In the genomic region with DNA sequence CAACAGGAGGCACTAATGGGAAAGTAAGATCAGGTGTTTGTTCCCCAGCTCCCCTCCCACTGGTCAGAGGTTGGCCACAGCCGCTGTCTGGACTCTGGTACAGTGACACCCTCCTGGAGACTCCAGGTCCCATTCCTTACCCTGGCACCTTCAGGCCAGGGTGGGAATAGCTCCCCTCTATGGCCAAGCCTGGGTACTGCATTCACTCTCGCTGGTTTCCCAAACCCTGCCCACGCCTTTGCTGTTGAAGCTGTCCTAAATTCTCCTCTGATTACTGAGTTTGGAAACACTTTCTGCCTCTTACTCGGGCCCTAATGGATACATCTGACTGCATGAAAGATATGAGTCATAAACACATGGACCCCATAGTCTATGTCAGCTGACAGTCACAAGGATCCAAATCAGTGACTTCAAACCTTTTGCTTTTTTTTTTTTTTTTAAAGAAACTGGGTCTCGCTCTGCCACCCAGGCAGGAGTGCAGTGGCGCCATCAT, we compare ENCODE assay signal across 11 cellular contexts. TPM values are rescaled to one million over a fixed set of nuclear protein-coding genes. Genes with fewer than 3 reads are reported as not detected.
DNase-seq lines count a peak whose midpoint lies in the region; ATAC-seq and TF ChIP-seq lines count a peak whose summit lies in the region.
"Had no signal": no experiment of that assay in that cellular context is flagged by ENCODE, and none has a peak within 500 bp of the region (broad histone marks: within the 10 kb centered on the region; RNA-seq: fewer than 3 reads in every experiment).

No MANE protein-coding gene starts in this region.

- peak overlapping the region in 2 of 3 donors; percentile 1 to 96 for H3K27ac Mint-ChIP-seq in IgD-negative memory B cell
- H3K27ac Mint-ChIP-seq: CD4-positive, alpha-beta memory T cell; T-helper 2 cell treated with Interferon-gamma antibody and Interleukin-4, amounts not matched to agents 5 μg/mL and 100 μg/mL, for 36 hours had no signal

- H3K27ac ChIP-seq in psoas muscle (no peak overlapping the region), aorta (ENCODE audit: low read depth in 1 of 2, low read length in 2 of 2) (no peak overlapping the region)
- H3K27ac ChIP-seq: spleen had no signal

- H3K9me3 Mint-ChIP-seq in IgD-negative memory B cell = no peaks in the 10 kb centered on the region
- H3K9me3 Mint-ChIP-seq: CD4-positive, alpha-beta memory T cell; T-helper 2 cell treated with Interferon-gamma antibody and Interleukin-4, amounts not matched to agents 5 μg/mL and 100 μg/mL, for 36 hours had no signal

- no peaks in the 10 kb centered on the region for H3K9me3 ChIP-seq in psoas muscle
- no peaks in the 10 kb centered on the region for H3K9me3 ChIP-seq in aorta (ENCODE audit: control insufficient read depth, low read length)
- H3K9me3 ChIP-seq: spleen had no signal

- no peaks in the 10 kb centered on the region for H3K4me1 ChIP-seq in psoas muscle
- peaks cover 3 to 11% of the 10 kb centered on the region in 2 donors for H3K4me1 ChIP-seq in aorta (ENCODE audit: control insufficient read depth in 1 of 2, insufficient read depth in 2 of 2, low read length in 2 of 2)

- peak overlapping the region in 2 of 4 donors; percentile 27 to 61 for H3K4me3 Mint-ChIP-seq in IgD-negative memory B cell
- H3K4me3 Mint-ChIP-seq: CD4-positive, alpha-beta memory T cell; T-helper 2 cell treated with Interferon-gamma antibody and Interleukin-4, amounts not matched to agents 5 μg/mL and 100 μg/mL, for 36 hours had no signal

- H3K27me3 Mint-ChIP-seq in IgD-negative memory B cell = peaks cover 2% of the 10 kb centered on the region

- H3K36me3 ChIP-seq in psoas muscle (ENCODE audit: insufficient read depth in 1 of 2, low read depth in 1 of 2) = no peaks in the 10 kb centered on the region
- H3K36me3 ChIP-seq in aorta (ENCODE audit: control insufficient read depth in 1 of 2, insufficient read depth in 2 of 2, low read length in 1 of 2) = no peaks in the 10 kb centered on the region
- H3K36me3 ChIP-seq: spleen had no signal

- H3K27me3 ChIP-seq in psoas muscle (ENCODE audit: insufficient read depth in 3 of 3, low read length in 2 of 3) (peaks cover 0 to 4% (median 0%) of the 10 kb centered on the region in 3 donors), aorta (ENCODE audit: control insufficient read depth in 1 of 2, insufficient read depth in 2 of 2, low read length in 1 of 2) (no peaks in the 10 kb centered on the region)

- ATAC-seq in psoas muscle (no peak), aorta (ENCODE audit: low FRiP score) (no peak), HG03442 (IDR thresholded peaks at IDR 0.05; ENCODE audit: unreplicated experiment) (no peak), GM18867 (IDR thresholded peaks at IDR 0.05; ENCODE audit: unreplicated experiment) (no peak)

- peak; percentile 10 for TF ChIP-seq CTCF in psoas muscle (IDR thresholded peaks at IDR 0.05)

- H3K4me1 Mint-ChIP-seq in IgD-negative memory B cell = peaks cover 26 to 33% (median 31%) of the 10 kb centered on the region in 3 donors

- DNase-seq in NCI-H82 (lab: John Stamatoyannopoulos, UW) (peak; percentile 41), NCI-H82 treated with DMSO at 0.1 percent for 48 hours (lab: John Stamatoyannopoulos, UW; ENCODE audit: unreplicated experiment) (no peak), ecto neural progenitor cell (ENCODE audit: low spot score) (peak; percentile 73), psoas muscle (no peak), aorta (no peak)
- DNase-seq: CD4-positive, alpha-beta memory T cell; spleen had no signal

- intact Hi-C loops in psoas muscle (cut with DNase I) = no loop called here
- intact Hi-C loops in aorta (cut with DNase I) = loop anchor here in 1 of 2 donors (5.0 kb wide), 1 partner anchor 41 kb away; no protein-coding TSS in a partner anchor

- H3K4me3 ChIP-seq in psoas muscle (no peak overlapping the region), aorta (ENCODE audit: low read length in 2 of 2) (no peak overlapping the region)
- H3K4me3 ChIP-seq: spleen had no signal

- H3K36me3 Mint-ChIP-seq in IgD-negative memory B cell = peaks cover 1% of the 10 kb centered on the region
- H3K36me3 Mint-ChIP-seq: CD4-positive, alpha-beta memory T cell had no signal

- WGBS in psoas muscle, 3 donors = 47 to 55% (median 50%) methylated on average over 6 of the region's 6 CpGs
- 45 to 51% methylated on average over 6 of the region's 6 CpGs for WGBS in aorta, 2 donors

RNA-seq across cellular contexts. Expression of a gene that starts 17.9 kb away (rescaled TPM):
- 3.7 TPM for polyA plus RNA-seq in IgD-negative memory B cell
- under 1 TPM in 2 of 4 donors, not detected in 2; 0.15 to 0.60 TPM for total RNA-seq in psoas muscle
- under 1 TPM; under 0.01 to 0.01 (median 0.01) TPM for polyA plus RNA-seq in psoas muscle
- total RNA-seq in aorta = under 1 TPM; 0.06 TPM
- under 1 TPM in 1 of 2 donors, not detected in 1; 0.25 TPM for polyA plus RNA-seq in aorta
- total RNA-seq: CD4-positive, alpha-beta memory T cell had no signal

RNA-seq across cellular contexts. Expression of a gene that starts 47.4 kb away (rescaled TPM):
- polyA plus RNA-seq in IgD-negative memory B cell (11.3 TPM), psoas muscle (1 to 10 TPM; 1.1 to 2.2 (median 1.7) TPM), aorta (1 to 10 TPM; 2.3 to 3.2 TPM)
- total RNA-seq in psoas muscle (1 to 10 TPM; 3.0 to 5.7 (median 4.9) TPM), aorta (10 to 100 TPM; 13.9 to 18.7 TPM)

Comparison
In these comparisons a context has a peak if more than half of its experiments do, and no peak if none do; other contexts are left out.
1. DNase-seq: peak in NCI-H82 (single experiment) and ecto neural progenitor cell (single experiment); none in NCI-H82 treated with DMSO at 0.1 percent for 48 hours (single experiment), psoas muscle (0 of 2) and aorta (0 of 2).